In genomic region chr10:42556931-42557330, GRCh38 we compare ENCODE assay signal across 39 cellular contexts.
"Had no signal": no experiment of that assay in that cellular context is flagged by ENCODE, and none has a peak within 500 bp of the region (broad histone marks: within the 10 kb centered on the region; RNA-seq: fewer than 3 reads in every experiment).

No MANE protein-coding gene starts in this region.

- H3K36me3 ChIP-seq: adrenal gland, breast epithelium, cardiac muscle cell, esophagus muscularis mucosa, gastrocnemius medialis, heart left ventricle had no signal

- H3K4me1 ChIP-seq: breast epithelium, foreskin keratinocyte had no signal

- H3K27ac Mint-ChIP-seq: activated CD4-positive, alpha-beta memory T cell treated with anti-CD3 and anti-CD28 coated beads for 36 hours; activated CD4-positive, alpha-beta T cell treated with anti-CD3 and anti-CD28 coated beads for 36 hours; activated CD4-positive, alpha-beta T cell treated with anti-CD3 and anti-CD28 coated beads, Interleukin-2, amount 10 ng/mL, durations not matched to agents 24 days and 14 days; activated CD8-positive, alpha-beta memory T cell treated with anti-CD3 and anti-CD28 coated beads, Interleukin-2, amount 10 ng/mL, durations not matched to agents 7 days and 5 days; activated CD8-positive, alpha-beta T cell treated with anti-CD3 and anti-CD28 coated beads, Interleukin-2, amount 10 ng/mL, durations not matched to agents 7 days and 5 days; activated naive CD4-positive, alpha-beta T cell treated with anti-CD3 and anti-CD28 coated beads for 36 hours; activated naive CD4-positive, alpha-beta T cell treated with anti-CD3 and anti-CD28 coated beads, Interleukin-2, amount 50 U/mL, for 24 hours; activated naive CD8-positive, alpha-beta T cell treated with anti-CD3 and anti-CD28 coated beads for 36 hours; activated naive CD8-positive, alpha-beta T cell treated with anti-CD3 and anti-CD28 coated beads, Interleukin-2, amount 50 U/mL, for 24 hours; activated T-helper 1 cell treated with anti-CD3 and anti-CD28 coated beads, Interleukin-12 subunit alpha, Interleukin-12 subunit beta, Interleukin-2, Interleukin-4 antibody, amounts not matched to agents 30 ng/mL and 10 ng/mL and 1 ng/mL, durations not matched to agents 14 hours and 24 hours and 36 hours; activated T-helper 2 cell treated with anti-CD3 and anti-CD28 coated beads, Interferon-gamma antibody, Interleukin-2, Interleukin-4, amounts not matched to agents 10 μg/mL and 5 μg/mL and 100 μg/mL, durations not matched to agents 14 hours and 24 hours and 36 hours; brain; dendritic cell treated with granulocyte-macrophage colony-stimulating factor and Interleukin-4, amounts not matched to agents 40 ng/mL and 50 ng/mL, for 4 days; T-helper 2 cell treated with Interferon-gamma antibody and Interleukin-4, amounts not matched to agents 5 μg/mL and 100 μg/mL, for 36 hours had no signal

- H3K4me3 ChIP-seq: adrenal gland, breast epithelium, cardiac muscle cell, coronary artery, dorsolateral prefrontal cortex, esophagus muscularis mucosa, gastrocnemius medialis, heart left ventricle had no signal

- H3K9me3 ChIP-seq: adrenal gland, breast epithelium, esophagus muscularis mucosa, gastrocnemius medialis, heart left ventricle had no signal

- H3K9me3 Mint-ChIP-seq: activated CD4-positive, alpha-beta memory T cell treated with anti-CD3 and anti-CD28 coated beads for 36 hours; activated naive CD4-positive, alpha-beta T cell treated with anti-CD3 and anti-CD28 coated beads for 36 hours; activated naive CD4-positive, alpha-beta T cell treated with anti-CD3 and anti-CD28 coated beads, Interleukin-2, amount 50 U/mL, for 24 hours; activated naive CD8-positive, alpha-beta T cell treated with anti-CD3 and anti-CD28 coated beads for 36 hours; activated naive CD8-positive, alpha-beta T cell treated with anti-CD3 and anti-CD28 coated beads, Interleukin-2, amount 50 U/mL, for 24 hours; activated T-helper 1 cell treated with anti-CD3 and anti-CD28 coated beads, Interleukin-12 subunit alpha, Interleukin-12 subunit beta, Interleukin-2, Interleukin-4 antibody, amounts not matched to agents 30 ng/mL and 10 ng/mL and 1 ng/mL, durations not matched to agents 14 hours and 24 hours and 36 hours; activated T-helper 2 cell treated with anti-CD3 and anti-CD28 coated beads, Interferon-gamma antibody, Interleukin-2, Interleukin-4, amounts not matched to agents 10 μg/mL and 5 μg/mL and 100 μg/mL, durations not matched to agents 14 hours and 24 hours and 36 hours; dendritic cell treated with granulocyte-macrophage colony-stimulating factor and Interleukin-4, amounts not matched to agents 40 ng/mL and 50 ng/mL, for 4 days; T-helper 2 cell treated with Interferon-gamma antibody and Interleukin-4, amounts not matched to agents 5 μg/mL and 100 μg/mL, for 36 hours had no signal

- DNase-seq: activated CD4-positive, alpha-beta memory T cell treated with anti-CD3 and anti-CD28 coated beads for 36 hours; activated CD4-positive, alpha-beta T cell treated with anti-CD3 and anti-CD28 coated beads for 36 hours; activated CD4-positive, alpha-beta T cell treated with anti-CD3 and anti-CD28 coated beads, Interleukin-2, amount 10 ng/mL, durations not matched to agents 24 days and 14 days; activated CD4-positive, CD25-positive, alpha-beta regulatory T cell; activated CD4-positive, CD25-positive, alpha-beta regulatory T cell treated with anti-CD3 and anti-CD28 coated beads, Interleukin-2, amount 50 U/mL, for 72 hours; activated CD8-positive, alpha-beta memory T cell treated with anti-CD3 and anti-CD28 coated beads, Interleukin-2, amount 10 ng/mL, durations not matched to agents 7 days and 5 days; activated CD8-positive, alpha-beta memory T cell treated with anti-CD3 and anti-CD28 coated beads, Interleukin-2, amount 50 U/mL, for 4 hours; activated CD8-positive, alpha-beta T cell treated with anti-CD3 and anti-CD28 coated beads, Interleukin-2, amount 10 ng/mL, durations not matched to agents 7 days and 5 days; activated effector memory CD4-positive, alpha-beta T cell treated with anti-CD3 and anti-CD28 coated beads, Interleukin-2, amount 50 U/mL, for 16 hours; activated naive CD4-positive, alpha-beta T cell treated with anti-CD3 and anti-CD28 coated beads for 36 hours; activated naive CD8-positive, alpha-beta T cell treated with anti-CD3 and anti-CD28 coated beads for 36 hours; activated naive CD8-positive, alpha-beta T cell treated with anti-CD3 and anti-CD28 coated beads, Interleukin-2, amount 50 U/mL, for 24 hours; activated T-cell treated with anti-CD3 and anti-CD28 coated beads, Interleukin-2, amount 50 U/mL, for 1 hour; activated T-cell treated with anti-CD3 and anti-CD28 coated beads, Interleukin-2, amount 50 U/mL, for 48 hours; adrenal gland; amygdala; aorta; central memory CD4-positive, alpha-beta T cell; cerebellar nuclear complex; dorsolateral prefrontal cortex; effector memory CD4-positive, alpha-beta T cell; erythroblast; foreskin keratinocyte; gastrocnemius medialis; glutamatergic neuron; heart left ventricle; T-helper 1 cell; T-helper 17 cell; T1000 had no signal

- H3K27me3 Mint-ChIP-seq: activated CD4-positive, alpha-beta T cell treated with anti-CD3 and anti-CD28 coated beads, Interleukin-2, amount 10 ng/mL, durations not matched to agents 24 days and 14 days; activated CD8-positive, alpha-beta memory T cell treated with anti-CD3 and anti-CD28 coated beads, Interleukin-2, amount 10 ng/mL, durations not matched to agents 7 days and 5 days; activated naive CD8-positive, alpha-beta T cell treated with anti-CD3 and anti-CD28 coated beads for 36 hours; activated naive CD8-positive, alpha-beta T cell treated with anti-CD3 and anti-CD28 coated beads, Interleukin-2, amount 50 U/mL, for 24 hours; dendritic cell treated with granulocyte-macrophage colony-stimulating factor and Interleukin-4, amounts not matched to agents 40 ng/mL and 50 ng/mL, for 4 days had no signal

- H3K27ac ChIP-seq: adrenal gland, breast epithelium, cardiac muscle cell, coronary artery, dorsolateral prefrontal cortex, esophagus muscularis mucosa, foreskin keratinocyte, gastrocnemius medialis, heart left ventricle had no signal

- H3K27me3 ChIP-seq: adrenal gland, breast epithelium, cardiac muscle cell, dorsolateral prefrontal cortex, esophagus muscularis mucosa, foreskin keratinocyte, gastrocnemius medialis, heart left ventricle had no signal

- H3K4me3 Mint-ChIP-seq: activated CD4-positive, alpha-beta memory T cell treated with anti-CD3 and anti-CD28 coated beads for 36 hours; activated CD4-positive, alpha-beta T cell treated with anti-CD3 and anti-CD28 coated beads for 36 hours; activated CD4-positive, alpha-beta T cell treated with anti-CD3 and anti-CD28 coated beads, Interleukin-2, amount 10 ng/mL, durations not matched to agents 24 days and 14 days; activated CD8-positive, alpha-beta memory T cell treated with anti-CD3 and anti-CD28 coated beads, Interleukin-2, amount 10 ng/mL, durations not matched to agents 7 days and 5 days; activated CD8-positive, alpha-beta T cell treated with anti-CD3 and anti-CD28 coated beads, Interleukin-2, amount 10 ng/mL, durations not matched to agents 7 days and 5 days; activated naive CD4-positive, alpha-beta T cell treated with anti-CD3 and anti-CD28 coated beads for 36 hours; activated naive CD4-positive, alpha-beta T cell treated with anti-CD3 and anti-CD28 coated beads, Interleukin-2, amount 50 U/mL, for 24 hours; activated naive CD8-positive, alpha-beta T cell treated with anti-CD3 and anti-CD28 coated beads for 36 hours; activated naive CD8-positive, alpha-beta T cell treated with anti-CD3 and anti-CD28 coated beads, Interleukin-2, amount 50 U/mL, for 24 hours; activated T-helper 1 cell treated with anti-CD3 and anti-CD28 coated beads, Interleukin-12 subunit alpha, Interleukin-12 subunit beta, Interleukin-2, Interleukin-4 antibody, amounts not matched to agents 30 ng/mL and 10 ng/mL and 1 ng/mL, durations not matched to agents 14 hours and 24 hours and 36 hours; brain; dendritic cell treated with granulocyte-macrophage colony-stimulating factor and Interleukin-4, amounts not matched to agents 40 ng/mL and 50 ng/mL, for 4 days; T-helper 17 cell; T-helper 2 cell treated with Interferon-gamma antibody and Interleukin-4, amounts not matched to agents 5 μg/mL and 100 μg/mL, for 36 hours had no signal
